In genomic region chr12:104695453-104696148, GRCh38 we compare ENCODE assay signal across 8 cellular contexts.
A peak's percentile ranks its signal among the peaks of the same experiment; 100 is the strongest.
DNase-seq lines count a peak whose midpoint lies in the region; ATAC-seq and TF ChIP-seq lines count a peak whose summit lies in the region.

No MANE protein-coding gene starts in this region.

- H3K4me3 ChIP-seq in CD4-positive, CD25-positive, alpha-beta regulatory T cell (ENCODE audit: low read depth, low read length) = peak overlapping the region; percentile 52
- H3K4me3 ChIP-seq in foreskin fibroblast (ENCODE audit: low read depth in 1 of 2, low read length in 2 of 2) = no peak overlapping the region

- H3K27me3 ChIP-seq in CD4-positive, CD25-positive, alpha-beta regulatory T cell (ENCODE audit: control insufficient read depth, insufficient read depth, low read length) = no peaks in the 10 kb centered on the region

- no peaks in the 10 kb centered on the region for H3K27me3 Mint-ChIP-seq in CD4-positive, CD25-positive, alpha-beta regulatory T cell

- peaks cover 15% of the 10 kb centered on the region for H3K36me3 ChIP-seq in CD4-positive, CD25-positive, alpha-beta regulatory T cell (ENCODE audit: control insufficient read depth, insufficient read depth, low read length)

- no peaks in the 10 kb centered on the region for H3K9me3 Mint-ChIP-seq in CD4-positive, CD25-positive, alpha-beta regulatory T cell

- DNase-seq in CD4-positive, CD25-positive, alpha-beta regulatory T cell = peak; percentile 64 to 72 (median 65)
- DNase-seq in NCI-H2081 treated with DMSO at 0.1 percent for 48 hours (lab: John Stamatoyannopoulos, UW) (peak; percentile 52), foreskin fibroblast (peak; percentile 50 to 53), dedifferentiated amniotic fluid mesenchymal stem cell (ENCODE audit: extremely low spot score) (no peak)
- peak; percentile 87 for DNase-seq in activated CD8-positive, alpha-beta memory T cell treated with anti-CD3 and anti-CD28 coated beads for 24 hours
- DNase-seq in stimulated activated CD8-positive, alpha-beta memory T cell treated with anti-CD3 and anti-CD28 coated beads, Interleukin-7, amount 100 ng/mL, for 4 hours (ENCODE audit: low read depth in 2 of 2) = peak; percentile 72 to 81
- DNase-seq in NK-92 treated with Interleukin-12 subunit alpha and Interleukin-12 subunit beta, amount 100 ng/mL, for 24 hours (lab: John Stamatoyannopoulos, UW) = no peak

- TF ChIP-seq CTCF in foreskin fibroblast (IDR thresholded peaks at IDR 0.05; ENCODE audit: low read depth, low read length) = no peak

- no peaks in the 10 kb centered on the region for H3K9me3 ChIP-seq in CD4-positive, CD25-positive, alpha-beta regulatory T cell (ENCODE audit: control insufficient read depth in 2 of 2, low read length in 2 of 2)

- peaks cover 22 to 76% (median 59%) of the 10 kb centered on the region in 4 donors for H3K4me1 Mint-ChIP-seq in CD4-positive, CD25-positive, alpha-beta regulatory T cell

- H3K27ac ChIP-seq in CD4-positive, CD25-positive, alpha-beta regulatory T cell (ENCODE audit: insufficient read depth, low read length, poor library complexity, severe bottlenecking) = peak overlapping the region; percentile 48

- peaks cover 40% of the 10 kb centered on the region for H3K4me1 ChIP-seq in CD4-positive, CD25-positive, alpha-beta regulatory T cell (ENCODE audit: control insufficient read depth, insufficient read depth, low read length, poor library complexity, severe bottlenecking)

- peak overlapping the region in 3 of 4 donors; percentile 50 to 67 (median 63) for H3K4me3 Mint-ChIP-seq in CD4-positive, CD25-positive, alpha-beta regulatory T cell

- peak; percentile 70 to 77 for ATAC-seq in CD4-positive, CD25-positive, alpha-beta regulatory T cell (ENCODE audit: low read depth in 2 of 2)
- ATAC-seq in GM21786 (IDR thresholded peaks at IDR 0.05; ENCODE audit: unreplicated experiment) = peak; percentile 50

- peak overlapping the region; percentile 74 to 88 (median 85) for H3K27ac Mint-ChIP-seq in CD4-positive, CD25-positive, alpha-beta regulatory T cell

- peaks cover 14% of the 10 kb centered on the region for H3K36me3 Mint-ChIP-seq in CD4-positive, CD25-positive, alpha-beta regulatory T cell

Comparison
In these comparisons a context has a peak if more than half of its experiments do, and no peak if none do; other contexts are left out.
1. DNase-seq: peak in CD4-positive, CD25-positive, alpha-beta regulatory T cell (3 of 3), NCI-H2081 treated with DMSO at 0.1 percent for 48 hours (single experiment), activated CD8-positive, alpha-beta memory T cell treated with anti-CD3 and anti-CD28 coated beads for 24 hours (single experiment), foreskin fibroblast (2 of 2) and stimulated activated CD8-positive, alpha-beta memory T cell treated with anti-CD3 and anti-CD28 coated beads, Interleukin-7, amount 100 ng/mL, for 4 hours (2 of 2); none in dedifferentiated amniotic fluid mesenchymal stem cell (single experiment) and NK-92 treated with Interleukin-12 subunit alpha and Interleukin-12 subunit beta, amount 100 ng/mL, for 24 hours (single experiment).